ENCODE assay signal across 1 cellular context in genomic region chr1:151059342-151060240, GRCh38.
TF ChIP-seq lines count a peak whose summit lies in the region.

Gene CDC42SE1, minus strand, starts transcription at chr1:151059622. Its CDS starts 3,892 bp downstream, at chr1:151055730.

TF ChIP-seq in GM23338, 12 proteins besides CTCF, POLR2A, EP300 and RAD21 (continued from another document):
- TF ChIP-seq ZNF331 (CRISPR knock-in tag; IDR thresholded peaks at IDR 0.05; ENCODE audit: low read depth): no peak
- no peak for TF ChIP-seq STAT1 (IDR thresholded peaks at IDR 0.05; ENCODE audit: unreplicated experiment)
- TF ChIP-seq EZH2phosphoT487 (IDR thresholded peaks at IDR 0.05; ENCODE audit: unreplicated experiment): no peak
- no peak for TF ChIP-seq EZH2 (IDR thresholded peaks at IDR 0.05; ENCODE audit: low read depth, unreplicated experiment)
- TF ChIP-seq ZNF114 (CRISPR knock-in tag; IDR thresholded peaks at IDR 0.05): no peak
